25 cellular contexts compared by ENCODE assay signal in the genomic region with DNA sequence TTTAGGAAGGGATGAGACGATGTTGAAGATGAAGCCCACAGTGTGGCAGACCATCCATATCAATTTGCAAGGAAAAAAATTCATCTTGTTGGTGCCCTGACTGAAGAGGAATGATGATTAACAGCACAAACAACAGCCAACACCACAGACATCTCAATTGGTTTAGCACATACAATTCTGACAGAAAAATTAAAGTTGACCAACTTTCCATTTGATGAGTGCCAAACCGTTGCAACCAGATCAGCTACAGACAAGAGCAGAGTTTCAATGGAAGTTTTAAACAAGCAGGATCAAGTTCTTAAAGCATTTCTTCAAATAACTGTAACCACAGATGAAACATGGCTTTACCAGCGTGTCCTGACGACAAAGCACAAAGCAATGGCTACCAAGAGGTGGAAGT.
DNase-seq lines count a peak whose midpoint lies in the region; ATAC-seq, FAIRE-seq and TF ChIP-seq lines count a peak whose summit lies in the region.
"Had no signal": no experiment of that assay in that cellular context is flagged by ENCODE, and none has a peak within 500 bp of the region (broad histone marks: within the 10 kb centered on the region; RNA-seq: fewer than 3 reads in every experiment).

No MANE protein-coding gene starts in this region.

- peaks cover 3% of the 10 kb centered on the region for H3K79me1 ChIP-seq in mesenchymal stem cell (replicated peaks; ENCODE audit: low read length, poor library complexity, severe bottlenecking)

- 96% methylated on average over 3 of the region's 4 CpGs for WGBS in mesenchymal stem cell

- intact Hi-C loops in vagina (cut with DNase I): no loop called here
- intact Hi-C loops in Calu3 (cut with micrococcal nuclease; ENCODE audit: unreplicated experiment): no loop called here

- no peak overlapping the region for H2AK5ac ChIP-seq in mesenchymal stem cell (ENCODE audit: low read length, severe bottlenecking)

- no peak for TF ChIP-seq CTCF in astrocyte (IDR thresholded peaks at IDR 0.05; ENCODE audit: insufficient read depth, low read depth, low read length)
- TF ChIP-seq CTCF in vagina (IDR thresholded peaks at IDR 0.05): no peak
- no peak for TF ChIP-seq CTCF in Calu3 (IDR thresholded peaks at IDR 0.05; ENCODE audit: unreplicated experiment)

- no peaks in the 10 kb centered on the region for H3K9me3 Mint-ChIP-seq in astrocyte (ENCODE audit: unreplicated experiment)
- no peaks in the 10 kb centered on the region for H3K9me3 Mint-ChIP-seq in Calu3 (ENCODE audit: low read depth, unreplicated experiment)
- H3K9me3 Mint-ChIP-seq: CD14-positive monocyte; CD4-positive, alpha-beta T cell; H9 had no signal

- no peaks in the 10 kb centered on the region for H3K27me3 Mint-ChIP-seq in astrocyte (ENCODE audit: low read depth, unreplicated experiment)
- no peaks in the 10 kb centered on the region for H3K27me3 Mint-ChIP-seq in Calu3 (ENCODE audit: unreplicated experiment)
- H3K27me3 Mint-ChIP-seq: CD4-positive, alpha-beta T cell; CD8-positive, alpha-beta memory T cell had no signal

- CTCF ChIA-PET in Calu3 (lab: Charles Lee): interaction anchor here (0.6 kb wide), 1 partner anchor 105 kb away, joined by 4 read pairs; no protein-coding TSS in a partner anchor

- no peak overlapping the region for H3K14ac ChIP-seq in mesenchymal stem cell (ENCODE audit: low read length in 2 of 2)

- H3K36me3 Mint-ChIP-seq in astrocyte (ENCODE audit: low read depth, unreplicated experiment): peaks cover 2% of the 10 kb centered on the region
- no peaks in the 10 kb centered on the region for H3K36me3 Mint-ChIP-seq in Calu3 (ENCODE audit: insufficient read depth, unreplicated experiment)

- no peaks in the 10 kb centered on the region for H3K79me2 ChIP-seq in astrocyte (ENCODE audit: insufficient read depth, low read length)

- H3K4me3 ChIP-seq in astrocyte (ENCODE audit: insufficient read depth, low read depth, low read length) (no peak overlapping the region), mesenchymal stem cell (ENCODE audit: insufficient read depth in 1 of 2, low read depth in 1 of 2, low read length in 2 of 2) (no peak overlapping the region), vagina (no peak overlapping the region)
- H3K4me3 ChIP-seq: A549; BLaER1 treated with 17β-estradiol and CSF1 and Interleukin-3, amounts not matched to agents 10 nM and 100 nM; GM23248 had no signal

- no peak overlapping the region for H2BK5ac ChIP-seq in mesenchymal stem cell (ENCODE audit: low read depth, low read length, poor library complexity, severe bottlenecking)

- H2AFZ ChIP-seq in astrocyte (ENCODE audit: low read depth, low read length): no peak overlapping the region
- no peak overlapping the region for H2AFZ ChIP-seq in mesenchymal stem cell (ENCODE audit: low read depth, low read length)
- H2AFZ ChIP-seq: GM23248 had no signal

- FAIRE-seq in H54 (lab: Jason Lieb, UNC) (peak; percentile 75), astrocyte (lab: Jason Lieb, UNC) (peak; percentile 73)
- FAIRE-seq: GM12892, H1 had no signal

- no peaks in the 10 kb centered on the region for H3K9me3 ChIP-seq in astrocyte (ENCODE audit: insufficient read depth, low read depth, low read length)
- H3K9me3 ChIP-seq in mesenchymal stem cell (ENCODE audit: control insufficient read depth, low read length): no peaks in the 10 kb centered on the region
- no peaks in the 10 kb centered on the region for H3K9me3 ChIP-seq in vagina
- H3K9me3 ChIP-seq: A549; BE2C; BLaER1 treated with 17β-estradiol and CSF1 and Interleukin-3, amounts not matched to agents 10 nM and 100 nM had no signal

- no TSS peak for BruUV-seq in Calu3 (replicated peaks; lab: Mats Ljungman, UMichigan)

- no peak overlapping the region for H3K23ac ChIP-seq in mesenchymal stem cell (ENCODE audit: low read length in 2 of 2)

- H4K91ac ChIP-seq in mesenchymal stem cell (ENCODE audit: low read length): no peak overlapping the region

- H3K4me2 ChIP-seq in astrocyte (ENCODE audit: low read length): no peak overlapping the region
- H3K4me2 ChIP-seq in mesenchymal stem cell (ENCODE audit: low read length, poor library complexity, severe bottlenecking): no peak overlapping the region
- H3K4me2 ChIP-seq: A549; BLaER1 treated with 17β-estradiol and CSF1 and Interleukin-3, amounts not matched to agents 10 nM and 100 nM had no signal

- no peak overlapping the region for H3K9ac ChIP-seq in astrocyte (ENCODE audit: low read length)
- H3K9ac ChIP-seq in mesenchymal stem cell (ENCODE audit: low read length): no peak overlapping the region
- H3K9ac ChIP-seq: BLaER1 treated with 17β-estradiol and CSF1 and Interleukin-3, amounts not matched to agents 10 nM and 100 nM; GM23248 had no signal

- no peak overlapping the region for H2BK15ac ChIP-seq in mesenchymal stem cell (ENCODE audit: low read depth, poor library complexity, severe bottlenecking)

- no peaks in the 10 kb centered on the region for H4K20me1 ChIP-seq in astrocyte (ENCODE audit: insufficient read depth, low read length)
- H4K20me1 ChIP-seq: BLaER1 treated with 17β-estradiol and CSF1 and Interleukin-3, amounts not matched to agents 10 nM and 100 nM had no signal

- no peak overlapping the region for H2BK12ac ChIP-seq in mesenchymal stem cell (ENCODE audit: low read length in 2 of 2)

- H3K27ac Mint-ChIP-seq in astrocyte (ENCODE audit: unreplicated experiment) (no peak overlapping the region), Calu3 (ENCODE audit: unreplicated experiment) (no peak overlapping the region)
- H3K27ac Mint-ChIP-seq: CD4-positive, alpha-beta T cell had no signal

- ATAC-seq in HG03108 (IDR thresholded peaks at IDR 0.05; ENCODE audit: unreplicated experiment): no peak
- ATAC-seq: A549, HCT116 had no signal

- no peaks in the 10 kb centered on the region for H3K27me3 ChIP-seq in astrocyte (ENCODE audit: insufficient read depth, low read length)
- H3K27me3 ChIP-seq in mesenchymal stem cell (ENCODE audit: control insufficient read depth in 1 of 2, insufficient read depth in 1 of 2, low read length in 2 of 2): no peaks in the 10 kb centered on the region
- no peaks in the 10 kb centered on the region for H3K27me3 ChIP-seq in vagina
- H3K27me3 ChIP-seq: BE2C; BLaER1 treated with 17β-estradiol and CSF1 and Interleukin-3, amounts not matched to agents 10 nM and 100 nM had no signal

- H3K4me1 Mint-ChIP-seq in astrocyte (ENCODE audit: low read depth, unreplicated experiment) (no peaks in the 10 kb centered on the region), Calu3 (ENCODE audit: low read depth, unreplicated experiment) (no peaks in the 10 kb centered on the region)
- H3K4me1 Mint-ChIP-seq: CD8-positive, alpha-beta memory T cell had no signal

- H3K4me1 ChIP-seq in astrocyte (ENCODE audit: insufficient read depth, low read length): no peaks in the 10 kb centered on the region
- peaks cover 3% of the 10 kb centered on the region for H3K4me1 ChIP-seq in mesenchymal stem cell (ENCODE audit: control insufficient read depth, insufficient read depth, low read depth, low read length)
- no peaks in the 10 kb centered on the region for H3K4me1 ChIP-seq in vagina
- H3K4me1 ChIP-seq: A549; BE2C; BLaER1 treated with 17β-estradiol and CSF1 and Interleukin-3, amounts not matched to agents 10 nM and 100 nM had no signal

- DNase-seq in H54 (ENCODE audit: insufficient read length, low spot score): no peak
- DNase-seq in astrocyte (ENCODE audit: low read depth): no peak
- DNase-seq in fibroblast of gingiva (ENCODE audit: low read depth): peak; percentile 54
- no peak for DNase-seq in mesenchymal stem cell
- no peak for DNase-seq in MV-4-11 (lab: John Stamatoyannopoulos, UW)
- DNase-seq in vagina (ENCODE audit: extremely low spot score in 2 of 2): no peak
- DNase-seq in Calu3: no peak
- DNase-seq: 8988T; ACHN; AML-193; BE2C; CD4-positive, alpha-beta T cell; CD8-positive, alpha-beta memory T cell; DMS53; DMS79 treated with DMSO at 0.1 percent for 48 hours; GF-D8; GM23248; H9 had no signal

- no peak overlapping the region for H3K18ac ChIP-seq in mesenchymal stem cell (ENCODE audit: low read depth in 1 of 2, low read length in 2 of 2)

- H3K4me3 Mint-ChIP-seq in astrocyte (ENCODE audit: unreplicated experiment) (no peak overlapping the region), Calu3 (ENCODE audit: low read depth, unreplicated experiment) (no peak overlapping the region)
- H3K4me3 Mint-ChIP-seq: CD14-positive monocyte; CD4-positive, alpha-beta T cell; CD8-positive, alpha-beta memory T cell; H9 had no signal

- no peak overlapping the region for H3K27ac ChIP-seq in astrocyte (ENCODE audit: low read depth, low read length)
- H3K27ac ChIP-seq in mesenchymal stem cell (ENCODE audit: low read length, poor library complexity, severe bottlenecking): no peak overlapping the region
- no peak overlapping the region for H3K27ac ChIP-seq in vagina
- H3K27ac ChIP-seq: A549; BLaER1 treated with 17β-estradiol and CSF1 and Interleukin-3, amounts not matched to agents 10 nM and 100 nM; GM23248 had no signal

- H3K4ac ChIP-seq in mesenchymal stem cell (ENCODE audit: low read depth in 1 of 2, low read length in 2 of 2): no peak overlapping the region

- no peak overlapping the region for H2BK120ac ChIP-seq in mesenchymal stem cell (ENCODE audit: low read depth, low read length)

- H3K36me3 ChIP-seq in astrocyte (ENCODE audit: insufficient read depth, low read length) (no peaks in the 10 kb centered on the region), mesenchymal stem cell (ENCODE audit: control insufficient read depth in 1 of 2, insufficient read depth in 2 of 2, low read depth in 1 of 2, low read length in 2 of 2) (peaks cover 4 to 10% of the 10 kb centered on the region in 2 experiments), vagina (no peaks in the 10 kb centered on the region)
- H3K36me3 ChIP-seq: BE2C had no signal

- H4K8ac ChIP-seq in mesenchymal stem cell (ENCODE audit: low read length): peak overlapping the region; percentile 41

- no peak for TF ChIP-seq POLR2A in H54 (IDR thresholded peaks at IDR 0.05; ENCODE audit: low read depth, low read length)
- TF ChIP-seq POLR2A in vagina (IDR thresholded peaks at IDR 0.05): no peak
